Comparison of ENCODE assay signal across 12 cellular contexts in genomic region chr5:135890867-135891266, GRCh38. TPM values are rescaled to one million over a fixed set of nuclear protein-coding genes. Genes with fewer than 3 reads are reported as not detected.
DNase-seq lines count a peak whose midpoint lies in the region; ATAC-seq and TF ChIP-seq lines count a peak whose summit lies in the region.
"Had no signal": no experiment of that assay in that cellular context is flagged by ENCODE, and none has a peak within 500 bp of the region (broad histone marks: within the 10 kb centered on the region; RNA-seq: fewer than 3 reads in every experiment).

No MANE protein-coding gene starts in this region.

- H4K5ac ChIP-seq in H9 (ENCODE audit: insufficient read length, low read depth, low read length): no peak overlapping the region

- no peak overlapping the region for H2BK120ac ChIP-seq in H9 (ENCODE audit: low read depth, low read length, poor library complexity, severe bottlenecking)

- H3K4ac ChIP-seq in H9 (ENCODE audit: low read depth, low read length): no peak overlapping the region

- no peak overlapping the region for H4K91ac ChIP-seq in H9 (ENCODE audit: insufficient read length, low read depth, low read length)

- no peak overlapping the region for H2BK20ac ChIP-seq in H9 (ENCODE audit: low read depth, low read length, poor library complexity, severe bottlenecking)

- H3K36me3 Mint-ChIP-seq in activated T-helper 2 cell treated with anti-CD3 and anti-CD28 coated beads, Interferon-gamma antibody, Interleukin-2, Interleukin-4, amounts not matched to agents 10 μg/mL and 5 μg/mL and 100 μg/mL, durations not matched to agents 14 hours and 24 hours and 36 hours (ENCODE audit: low read depth): no peaks in the 10 kb centered on the region
- no peaks in the 10 kb centered on the region for H3K36me3 Mint-ChIP-seq in H9 (ENCODE audit: insufficient read depth in 1 of 3, low read depth in 3 of 3)

- no peak overlapping the region for H3K56ac ChIP-seq in H9 (ENCODE audit: insufficient read length, low read depth, low read length)

- H3K79me1 ChIP-seq in H9 (ENCODE audit: insufficient read depth, low read depth, low read length, poor library complexity, severe bottlenecking): no peaks in the 10 kb centered on the region

- H3K9ac ChIP-seq in H9 (ENCODE audit: extremely low read depth, insufficient read length, low read length): no peak overlapping the region

- WGBS in H9 (ENCODE audit: extremely low coverage, insufficient read length, low lambda C conversion rate): no CpG with 5 or more reads among the region's 5 CpGs

- no peaks in the 10 kb centered on the region for H3K9me3 ChIP-seq in H9 (ENCODE audit: control insufficient read depth, low read depth, low read length)
- H3K9me3 ChIP-seq: upper lobe of left lung had no signal

- H3K4me1 ChIP-seq in H9 (ENCODE audit: insufficient read depth, low read length): no peaks in the 10 kb centered on the region

- no peaks in the 10 kb centered on the region for H4K20me1 ChIP-seq in H9 (ENCODE audit: control insufficient read depth, insufficient read depth, insufficient read length)

- H2AK5ac ChIP-seq in H9 (ENCODE audit: insufficient read length, low read length): no peak overlapping the region

- no peak overlapping the region for H3K14ac ChIP-seq in H9 (ENCODE audit: insufficient read depth, low read length)

- no peak overlapping the region for H2BK12ac ChIP-seq in H9 (ENCODE audit: insufficient read length, low read depth, low read length)

- no peak overlapping the region for H2AFZ ChIP-seq in H9 (ENCODE audit: low read length)

- no peak overlapping the region for H3T11ph ChIP-seq in H9 (ENCODE audit: low read length)

- ATAC-seq in GM18499 (IDR thresholded peaks at IDR 0.05; ENCODE audit: insufficient read depth, unreplicated experiment) (peak; percentile 39), GM19397 (IDR thresholded peaks at IDR 0.05; ENCODE audit: unreplicated experiment) (peak; percentile 45), HG03378 (IDR thresholded peaks at IDR 0.05; ENCODE audit: unreplicated experiment) (peak; percentile 80), GM21526 (IDR thresholded peaks at IDR 0.05; ENCODE audit: low FRiP score, unreplicated experiment) (no peak)

- intact Hi-C loops in activated T-helper 2 cell treated with anti-CD3 and anti-CD28 coated beads, Interferon-gamma antibody, Interleukin-2, Interleukin-4, amounts not matched to agents 10 μg/mL and 5 μg/mL and 100 μg/mL, durations not matched to agents 14 hours and 24 hours and 36 hours (cut with micrococcal nuclease): loop anchor here (1.0 to 5.0 kb wide), 3 partner anchors 23 to 189 kb away; no protein-coding TSS in a partner anchor

- peaks cover 2% of the 10 kb centered on the region; the same call in 1 of the 2 replicates for H3K27me3 ChIP-seq in H9 (ENCODE audit: insufficient read depth, low read length)
- H3K27me3 ChIP-seq: upper lobe of left lung had no signal

- H2BK5ac ChIP-seq in H9 (ENCODE audit: insufficient read length, low read length): no peak overlapping the region

- peaks cover 4% of the 10 kb centered on the region for H3K23me2 ChIP-seq in H9 (ENCODE audit: insufficient read length, low read depth, low read length, poor library complexity, severe bottlenecking)

- TF ChIP-seq CTCF in H9 (conservative IDR thresholded peaks at IDR 0.05): no peak

- H3K27me3 Mint-ChIP-seq in activated T-helper 2 cell treated with anti-CD3 and anti-CD28 coated beads, Interferon-gamma antibody, Interleukin-2, Interleukin-4, amounts not matched to agents 10 μg/mL and 5 μg/mL and 100 μg/mL, durations not matched to agents 14 hours and 24 hours and 36 hours (ENCODE audit: low read depth): peaks cover 52% of the 10 kb centered on the region
- peaks cover 45% of the 10 kb centered on the region for H3K27me3 Mint-ChIP-seq in H9 (ENCODE audit: low read depth)

- H3K23ac ChIP-seq in H9 (ENCODE audit: insufficient read length, low read depth, low read length): no peak overlapping the region

- H2BK15ac ChIP-seq in H9 (ENCODE audit: low read depth, low read length): no peak overlapping the region

- H3K4me3 Mint-ChIP-seq in activated T-helper 2 cell treated with anti-CD3 and anti-CD28 coated beads, Interferon-gamma antibody, Interleukin-2, Interleukin-4, amounts not matched to agents 10 μg/mL and 5 μg/mL and 100 μg/mL, durations not matched to agents 14 hours and 24 hours and 36 hours (ENCODE audit: low read depth): no peak overlapping the region
- H3K4me3 Mint-ChIP-seq in H9: no peak overlapping the region; a peak in 1 of 5 replicates

- no peak overlapping the region for H3K27ac ChIP-seq in H9 (ENCODE audit: insufficient read length, low read depth, low read length)
- H3K27ac ChIP-seq: upper lobe of left lung had no signal

- DNase-seq in activated T-helper 2 cell treated with anti-CD3 and anti-CD28 coated beads, Interferon-gamma antibody, Interleukin-2, Interleukin-4, amounts not matched to agents 10 μg/mL and 5 μg/mL and 100 μg/mL, durations not matched to agents 14 hours and 24 hours and 36 hours (ENCODE audit: low spot score): peak; percentile 37
- DNase-seq in SK-N-DZ (ENCODE audit: low spot score) (no peak), GM19238 (ENCODE audit: insufficient read length, low spot score) (no peak), H9 (no peak)
- DNase-seq: activated CD4-positive, CD25-positive, alpha-beta regulatory T cell; kidney glomerular epithelial cell had no signal

- H3K4me2 ChIP-seq in H9 (ENCODE audit: insufficient read depth, insufficient read length, low read length): no peak overlapping the region

- no peaks in the 10 kb centered on the region for H3K9me3 Mint-ChIP-seq in activated T-helper 2 cell treated with anti-CD3 and anti-CD28 coated beads, Interferon-gamma antibody, Interleukin-2, Interleukin-4, amounts not matched to agents 10 μg/mL and 5 μg/mL and 100 μg/mL, durations not matched to agents 14 hours and 24 hours and 36 hours
- H3K9me3 Mint-ChIP-seq in H9: no peaks in the 10 kb centered on the region

- H3K18ac ChIP-seq in H9 (ENCODE audit: insufficient read length, low read depth, low read length): no peak overlapping the region

- no peak overlapping the region for H4K8ac ChIP-seq in H9 (replicated peaks; ENCODE audit: insufficient read length, low read depth, low read length)

- no peaks in the 10 kb centered on the region for H3K79me2 ChIP-seq in H9 (ENCODE audit: insufficient read depth, low read length)

- peaks cover 23% of the 10 kb centered on the region for H3K4me1 Mint-ChIP-seq in activated T-helper 2 cell treated with anti-CD3 and anti-CD28 coated beads, Interferon-gamma antibody, Interleukin-2, Interleukin-4, amounts not matched to agents 10 μg/mL and 5 μg/mL and 100 μg/mL, durations not matched to agents 14 hours and 24 hours and 36 hours (ENCODE audit: low read depth)
- H3K4me1 Mint-ChIP-seq in H9: peaks cover 9 to 10% of the 10 kb centered on the region in 2 experiments

- H3K27ac Mint-ChIP-seq in activated T-helper 2 cell treated with anti-CD3 and anti-CD28 coated beads, Interferon-gamma antibody, Interleukin-2, Interleukin-4, amounts not matched to agents 10 μg/mL and 5 μg/mL and 100 μg/mL, durations not matched to agents 14 hours and 24 hours and 36 hours: no peak overlapping the region
- no peak overlapping the region for H3K27ac Mint-ChIP-seq in H9

RNA-seq across cellular contexts. Expression of gene IL9, which starts 4.8 kb away (rescaled TPM):
- 94.0 and 104 TPM in 2 replicates for total RNA-seq in activated T-helper 2 cell treated with anti-CD3 and anti-CD28 coated beads, Interferon-gamma antibody, Interleukin-2, Interleukin-4, amounts not matched to agents 10 μg/mL and 5 μg/mL and 100 μg/mL, durations not matched to agents 14 hours and 24 hours and 36 hours
- not detected in 2 replicates for polyA plus RNA-seq in SK-N-DZ (2014; cell fraction: cytosol; rRNA removed)
- not detected in 2 replicates for polyA plus RNA-seq in SK-N-DZ (2014; cell fraction: nucleus; rRNA removed)
- total RNA-seq in H9 (2021): not detected in 2 replicates
- total RNA-seq: renal cortical epithelial cell, upper lobe of left lung had no signal

RNA-seq across cellular contexts. Expression of gene SLC25A48, which starts 56.4 kb away (rescaled TPM):
- not detected in 2 replicates for total RNA-seq in activated T-helper 2 cell treated with anti-CD3 and anti-CD28 coated beads, Interferon-gamma antibody, Interleukin-2, Interleukin-4, amounts not matched to agents 10 μg/mL and 5 μg/mL and 100 μg/mL, durations not matched to agents 14 hours and 24 hours and 36 hours
- polyA plus RNA-seq in SK-N-DZ (2014; cell fraction: cytosol; rRNA removed): not detected in 2 replicates
- polyA plus RNA-seq in SK-N-DZ (2014; cell fraction: nucleus; rRNA removed): not detected in 2 replicates
- total RNA-seq in H9 (2021): 0.46 and 0.66 TPM in 2 replicates
- total RNA-seq: renal cortical epithelial cell, upper lobe of left lung had no signal

Comparison
In these comparisons a context has a peak if more than half of its experiments do, and no peak if none do; other contexts are left out.
1. RNA of gene IL9, which starts 4.8 kb away (total RNA-seq): 94.0 to 104 TPM in activated T-helper 2 cell treated with anti-CD3 and anti-CD28 coated beads, Interferon-gamma antibody, Interleukin-2, Interleukin-4, amounts not matched to agents 10 μg/mL and 5 μg/mL and 100 μg/mL, durations not matched to agents 14 hours and 24 hours and 36 hours; not detected in H9; every median in the first group is over 10 times any median in the second.